In the genomic region with DNA sequence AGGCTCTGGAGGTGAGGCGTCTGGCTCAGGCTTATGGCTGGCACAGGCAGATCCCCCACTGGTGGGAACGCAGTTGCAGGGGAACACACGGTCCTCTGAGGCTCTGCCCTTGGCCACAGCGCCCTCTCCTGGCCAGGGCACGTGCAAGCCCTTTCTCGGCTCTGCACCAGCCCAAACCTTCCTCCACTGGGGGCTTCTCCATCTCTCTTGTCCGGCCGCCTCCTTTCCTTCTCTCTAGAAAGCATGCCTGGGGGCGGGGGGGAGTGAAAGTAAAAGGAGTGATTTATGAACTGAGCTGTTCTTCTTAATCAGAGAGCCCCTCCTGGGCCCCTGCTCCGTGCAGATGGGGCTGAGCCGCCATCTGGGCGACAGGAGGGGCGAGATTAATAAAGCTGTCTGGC, we compare ENCODE assay signal across 8 cellular contexts. TPM values are rescaled to one million over a fixed set of nuclear protein-coding genes. Genes with fewer than 3 reads are reported as not detected.
A peak's percentile ranks its signal among the peaks of the same experiment; 100 is the strongest.
DNase-seq lines count a peak whose midpoint lies in the region; ATAC-seq and TF ChIP-seq lines count a peak whose summit lies in the region.

No MANE protein-coding gene starts in this region.

- H3K4me3 ChIP-seq in SJSA1 (no peak overlapping the region), rectal smooth muscle tissue (ENCODE audit: low read length) (peak overlapping the region; percentile 3), aorta (ENCODE audit: low read length in 2 of 2) (no peak overlapping the region)

- peaks cover 8% of the 10 kb centered on the region for H3K36me3 Mint-ChIP-seq in activated naive CD4-positive, alpha-beta T cell treated with anti-CD3 and anti-CD28 coated beads for 36 hours (ENCODE audit: low read depth)

- no peaks in the 10 kb centered on the region for H3K36me3 ChIP-seq in SJSA1
- H3K36me3 ChIP-seq in rectal smooth muscle tissue (ENCODE audit: control insufficient read depth, insufficient read depth, low read length): no peaks in the 10 kb centered on the region
- no peaks in the 10 kb centered on the region for H3K36me3 ChIP-seq in aorta (ENCODE audit: control insufficient read depth in 1 of 2, insufficient read depth in 2 of 2, low read length in 1 of 2)

- H3K4me1 Mint-ChIP-seq in activated naive CD4-positive, alpha-beta T cell treated with anti-CD3 and anti-CD28 coated beads for 36 hours (ENCODE audit: low read depth): no peaks in the 10 kb centered on the region

- H3K9me3 ChIP-seq in SJSA1 (replicated peaks) (no peaks in the 10 kb centered on the region), aorta (ENCODE audit: control insufficient read depth, low read length) (peaks cover 2% of the 10 kb centered on the region)

- H3K4me3 Mint-ChIP-seq in activated naive CD4-positive, alpha-beta T cell treated with anti-CD3 and anti-CD28 coated beads for 36 hours: no peak overlapping the region

- H3K27me3 ChIP-seq in SJSA1 (replicated peaks) (peaks cover 8% of the 10 kb centered on the region), rectal smooth muscle tissue (ENCODE audit: control insufficient read depth, insufficient read depth, low read length) (no peaks in the 10 kb centered on the region), aorta (ENCODE audit: control insufficient read depth in 1 of 2, insufficient read depth in 2 of 2, low read length in 1 of 2) (peaks cover 0 to 2% of the 10 kb centered on the region in 2 donors)

- POLR2A ChIA-PET in GM10248 (lab: Yijun Ruan, JAX): no interaction called here

- DNase-seq in GM10248 (ENCODE audit: extremely low spot score) (peak; percentile 78), KBM-7 (peak; percentile 64), SJSA1 (ENCODE audit: low read depth in 1 of 2, low spot score in 2 of 2) (peak; percentile 59 to 75), head of caudate nucleus (peak; percentile 63 to 90 (median 82)), aorta (peak; percentile 75 to 93)
- peak; percentile 73 for DNase-seq in activated naive CD4-positive, alpha-beta T cell treated with anti-CD3 and anti-CD28 coated beads for 36 hours

- H3K27ac ChIP-seq in SJSA1 (no peak overlapping the region), rectal smooth muscle tissue (ENCODE audit: low read depth, low read length) (peak overlapping the region; percentile 82), aorta (ENCODE audit: low read depth in 1 of 2, low read length in 2 of 2) (no peak overlapping the region)

- in situ Hi-C loops in KBM-7 (cut with MboI; ENCODE audit: low pct_unique_long_range_greater_than_20kb, low sequenced_read_pairs): no loop called here

- H3K4me1 ChIP-seq in SJSA1 (replicated peaks): peaks cover 4% of the 10 kb centered on the region
- peaks cover 14% of the 10 kb centered on the region for H3K4me1 ChIP-seq in rectal smooth muscle tissue (ENCODE audit: control insufficient read depth, insufficient read depth, low read length)
- H3K4me1 ChIP-seq in aorta (ENCODE audit: control insufficient read depth in 1 of 2, insufficient read depth in 2 of 2, low read length in 2 of 2): no peaks in the 10 kb centered on the region

- WGBS in aorta, 2 donors: 49 to 50% methylated on average over 12 to 13 of the region's 13 CpGs

- TF ChIP-seq CTCF in GM10248 (IDR thresholded peaks at IDR 0.05; ENCODE audit: control extremely low read depth, extremely low read depth, low read depth, missing control alignments): peak; percentile 82

- H3K9me3 Mint-ChIP-seq in activated naive CD4-positive, alpha-beta T cell treated with anti-CD3 and anti-CD28 coated beads for 36 hours: peaks cover 2% of the 10 kb centered on the region

- peak; percentile 87 for ATAC-seq in aorta (ENCODE audit: low FRiP score)
- ATAC-seq in HG02981 (IDR thresholded peaks at IDR 0.05; ENCODE audit: unreplicated experiment): no peak

- no peaks in the 10 kb centered on the region for H3K27me3 Mint-ChIP-seq in activated naive CD4-positive, alpha-beta T cell treated with anti-CD3 and anti-CD28 coated beads for 36 hours (ENCODE audit: low read depth)

- no peak overlapping the region for H3K27ac Mint-ChIP-seq in activated naive CD4-positive, alpha-beta T cell treated with anti-CD3 and anti-CD28 coated beads for 36 hours

- intact Hi-C loops in activated naive CD4-positive, alpha-beta T cell treated with anti-CD3 and anti-CD28 coated beads for 36 hours (cut with micrococcal nuclease): loop anchor here (1.0 to 5.0 kb wide), 5 partner anchors 117 to 337 kb away; no protein-coding TSS in a partner anchor
- intact Hi-C loops in head of caudate nucleus (cut with DNase I) (loop anchor here (5.0 kb wide), 2 partner anchors 167 to 272 kb away; a partner anchor contains a TSS), aorta (cut with DNase I) (loop anchor here (1.0 to 5.0 kb wide), 3 partner anchors 165 to 272 kb away; no protein-coding TSS in a partner anchor)

- no peak overlapping the region for H3K9ac ChIP-seq in rectal smooth muscle tissue (ENCODE audit: low read length)

- CTCF ChIA-PET in GM10248 (lab: Yijun Ruan, JAX): interaction anchor here (0.6 to 4.6 kb wide), 24 partner anchors 8 to 277 kb away, joined by 3 to 17 read pairs (median 4); a partner anchor contains a TSS
- CTCF ChIA-PET in activated naive CD4-positive, alpha-beta T cell treated with anti-CD3 and anti-CD28 coated beads for 36 hours (lab: Charles Lee): interaction anchor here (0.6 to 2.0 kb wide), 11 partner anchors 10 to 439 kb away, joined by 3 to 5 read pairs (median 3); no protein-coding TSS in a partner anchor

RNA-seq across cellular contexts. Expression of a gene that starts 56.5 kb away (rescaled TPM):
- 55.3 and 65.0 TPM in 2 replicates for total RNA-seq in SJSA1 (2014; rRNA removed; shearing (Covaris generic))
- 10 to 100 TPM; 10.3 to 14.0 TPM for total RNA-seq in activated naive CD4-positive, alpha-beta T cell treated with anti-CD3 and anti-CD28 coated beads for 36 hours
- total RNA-seq in aorta: 10 to 100 TPM; 54.5 to 85.6 TPM
- 10 to 100 TPM; 25.9 to 37.3 TPM for polyA plus RNA-seq in aorta
